8 cellular contexts compared by ENCODE assay signal in genomic region chrX:20530319-20530979, GRCh38.
DNase-seq lines count a peak whose midpoint lies in the region; ATAC-seq and TF ChIP-seq lines count a peak whose summit lies in the region.

No MANE protein-coding gene starts in this region.

- intact Hi-C loops in activated CD4-positive, alpha-beta T cell treated with anti-CD3 and anti-CD28 coated beads, Interleukin-2, amount 10 ng/mL, durations not matched to agents 24 days and 14 days (cut with micrococcal nuclease), result no loop called here
- intact Hi-C loops in lower lobe of right lung (cut with DNase I), result no loop called here

- no peaks in the 10 kb centered on the region for H3K36me3 Mint-ChIP-seq in CD8-positive, alpha-beta memory T cell
- H3K36me3 Mint-ChIP-seq in activated CD4-positive, alpha-beta T cell treated with anti-CD3 and anti-CD28 coated beads, Interleukin-2, amount 10 ng/mL, durations not matched to agents 24 days and 14 days (ENCODE audit: low read depth), result no peaks in the 10 kb centered on the region

- H3K27ac ChIP-seq in CD8-positive, alpha-beta memory T cell (ENCODE audit: low read depth, low read length), result no peak overlapping the region
- no peak overlapping the region for H3K27ac ChIP-seq in lower lobe of right lung

- ATAC-seq in lower lobe of right lung, result peak in 1 of 2 donors; percentile 72
- no peak for ATAC-seq in HG03175 (IDR thresholded peaks at IDR 0.05; ENCODE audit: unreplicated experiment)

- CTCF ChIA-PET in CD8-positive, alpha-beta memory T cell (lab: Charles Lee), result interaction anchor here (0.9 to 3.1 kb wide), 5 partner anchors 10 to 1216 kb away, joined by 5 to 10 read pairs (median 5); no protein-coding TSS in a partner anchor

- no peaks in the 10 kb centered on the region for H3K4me1 ChIP-seq in CD8-positive, alpha-beta memory T cell (ENCODE audit: insufficient read depth, low read length)
- no peaks in the 10 kb centered on the region for H3K4me1 ChIP-seq in lower lobe of right lung

- H3K27me3 ChIP-seq in CD8-positive, alpha-beta memory T cell (ENCODE audit: insufficient read depth, low read length, poor library complexity, severe bottlenecking), result no peaks in the 10 kb centered on the region
- H3K27me3 ChIP-seq in H7 (ENCODE audit: control insufficient read depth, insufficient read depth, low read length), result no peaks in the 10 kb centered on the region
- no peaks in the 10 kb centered on the region for H3K27me3 ChIP-seq in lower lobe of right lung (ENCODE audit: low read depth)

- peak; percentile 27 to 57 (median 36) for DNase-seq in CD8-positive, alpha-beta memory T cell
- DNase-seq in H7, result peak; percentile 36
- DNase-seq in NCI-H345 treated with DMSO at 0.1 percent for 48 hours (lab: John Stamatoyannopoulos, UW; ENCODE audit: unreplicated experiment), result peak; percentile 40
- peak; percentile 86 for DNase-seq in activated CD4-positive, alpha-beta T cell treated with anti-CD3 and anti-CD28 coated beads, Interleukin-2, amount 10 ng/mL, durations not matched to agents 24 days and 14 days
- DNase-seq in dedifferentiated amniotic fluid mesenchymal stem cell (ENCODE audit: extremely low spot score), result peak; percentile 63
- no peak for DNase-seq in lower lobe of right lung
- peak; percentile 18 for DNase-seq in stimulated activated CD8-positive, alpha-beta memory T cell treated with anti-CD3 and anti-CD28 coated beads, Interleukin-4, amount 100 ng/mL, for 24 hours (ENCODE audit: low read depth)

- no peak overlapping the region for H3K27ac Mint-ChIP-seq in CD8-positive, alpha-beta memory T cell
- no peak overlapping the region for H3K27ac Mint-ChIP-seq in activated CD4-positive, alpha-beta T cell treated with anti-CD3 and anti-CD28 coated beads, Interleukin-2, amount 10 ng/mL, durations not matched to agents 24 days and 14 days

- H3K4me3 ChIP-seq in CD8-positive, alpha-beta memory T cell (ENCODE audit: low read length), result no peak overlapping the region
- H3K4me3 ChIP-seq in H7 (ENCODE audit: insufficient read depth, low read depth, low read length), result no peak overlapping the region
- no peak overlapping the region for H3K4me3 ChIP-seq in lower lobe of right lung

- no peaks in the 10 kb centered on the region for H3K36me3 ChIP-seq in CD8-positive, alpha-beta memory T cell (ENCODE audit: insufficient read depth, low read length)
- H3K36me3 ChIP-seq in H7 (replicated peaks; ENCODE audit: control insufficient read depth, insufficient read depth, low read length), result no peaks in the 10 kb centered on the region
- H3K36me3 ChIP-seq in lower lobe of right lung, result no peaks in the 10 kb centered on the region

- TF ChIP-seq CTCF in lower lobe of right lung (IDR thresholded peaks at IDR 0.05), result peak; percentile 61

- peaks cover 13 to 30% of the 10 kb centered on the region in 2 donors for H3K27me3 Mint-ChIP-seq in CD8-positive, alpha-beta memory T cell
- H3K27me3 Mint-ChIP-seq in activated CD4-positive, alpha-beta T cell treated with anti-CD3 and anti-CD28 coated beads, Interleukin-2, amount 10 ng/mL, durations not matched to agents 24 days and 14 days, result peaks cover 48% of the 10 kb centered on the region

- H3K9me3 ChIP-seq in CD8-positive, alpha-beta memory T cell (ENCODE audit: low read length), result no peaks in the 10 kb centered on the region
- H3K9me3 ChIP-seq in lower lobe of right lung, result no peaks in the 10 kb centered on the region

- H3K9me3 Mint-ChIP-seq in CD8-positive, alpha-beta memory T cell, result no peaks in the 10 kb centered on the region
- no peaks in the 10 kb centered on the region for H3K9me3 Mint-ChIP-seq in activated CD4-positive, alpha-beta T cell treated with anti-CD3 and anti-CD28 coated beads, Interleukin-2, amount 10 ng/mL, durations not matched to agents 24 days and 14 days

- POLR2A ChIA-PET in CD8-positive, alpha-beta memory T cell (lab: Charles Lee), result interaction anchor here (0.6 kb wide), 1 partner anchor 1420 kb away, joined by 3 read pairs; no protein-coding TSS in a partner anchor

- peak overlapping the region in 2 of 7 donors; percentile 34 to 52 for H3K4me3 Mint-ChIP-seq in CD8-positive, alpha-beta memory T cell
- peak overlapping the region; percentile 10 for H3K4me3 Mint-ChIP-seq in activated CD4-positive, alpha-beta T cell treated with anti-CD3 and anti-CD28 coated beads, Interleukin-2, amount 10 ng/mL, durations not matched to agents 24 days and 14 days

- peaks cover 4 to 16% (median 15%) of the 10 kb centered on the region in 3 donors for H3K4me1 Mint-ChIP-seq in CD8-positive, alpha-beta memory T cell
- H3K4me1 Mint-ChIP-seq in activated CD4-positive, alpha-beta T cell treated with anti-CD3 and anti-CD28 coated beads, Interleukin-2, amount 10 ng/mL, durations not matched to agents 24 days and 14 days, result peaks cover 10% of the 10 kb centered on the region
